In genomic region chr12:88388566-88389269, GRCh38 we compare ENCODE assay signal across 15 cellular contexts.
DNase-seq lines count a peak whose midpoint lies in the region; ATAC-seq and TF ChIP-seq lines count a peak whose summit lies in the region.
"Had no signal": no experiment of that assay in that cellular context is flagged by ENCODE, and none has a peak within 500 bp of the region (broad histone marks: within the 10 kb centered on the region; RNA-seq: fewer than 3 reads in every experiment).

No MANE protein-coding gene starts in this region.

- H3K4me1 ChIP-seq in neutrophil (ENCODE audit: control insufficient read depth in 1 of 2, insufficient read depth in 1 of 2, low read depth in 1 of 2, low read length in 1 of 2) (peaks cover 0 to 9% of the 10 kb centered on the region in 2 experiments), prostate gland (replicated peaks) (no peaks in the 10 kb centered on the region)
- H3K4me1 ChIP-seq: left lung, parathyroid adenoma, tibial artery had no signal

- TF ChIP-seq CTCF in neutrophil (IDR thresholded peaks at IDR 0.05) (no peak), prostate gland (IDR thresholded peaks at IDR 0.05) (no peak)

- H3K4me3 ChIP-seq in neutrophil (ENCODE audit: low read depth in 1 of 2, low read length in 1 of 2), result no peak overlapping the region
- no peak overlapping the region for H3K4me3 ChIP-seq in prostate gland
- H3K4me3 ChIP-seq: left lung, tibial artery had no signal

- 88% methylated on average over 2 of the region's 2 CpGs for WGBS in prostate gland

- H3K27me3 ChIP-seq in neutrophil (no peaks in the 10 kb centered on the region), prostate gland (replicated peaks; ENCODE audit: insufficient read depth) (no peaks in the 10 kb centered on the region)
- H3K27me3 ChIP-seq: foreskin keratinocyte, left lung, tibial artery had no signal

- TF ChIP-seq POLR2A in prostate gland (IDR thresholded peaks at IDR 0.05), result no peak

- ATAC-seq in GM18858 (IDR thresholded peaks at IDR 0.05; ENCODE audit: unreplicated experiment) (peak; percentile 51), HG02852 (IDR thresholded peaks at IDR 0.05; ENCODE audit: unreplicated experiment) (peak; percentile 52)
- ATAC-seq: foreskin keratinocyte, left lung had no signal

- DNase-seq in NOMO-1 treated with dmso at 0.1 percent for 144 hours (lab: John Stamatoyannopoulos, UW; ENCODE audit: unreplicated experiment) (peak; percentile 29), NCI-H446 (lab: John Stamatoyannopoulos, UW) (no peak), inferior parietal cortex (ENCODE audit: extremely low spot score) (no peak), prostate gland (ENCODE audit: low spot score) (no peak), ecto neural progenitor cell (ENCODE audit: low spot score) (no peak)
- DNase-seq: activated CD4-positive, CD25-positive, alpha-beta regulatory T cell treated with anti-CD3 and anti-CD28 coated beads, Interleukin-2, amount 50 U/mL, for 72 hours; cerebellar nuclear complex; left lung; SHP77; tibial artery had no signal

- H3K9me3 ChIP-seq in neutrophil (no peaks in the 10 kb centered on the region), prostate gland (no peaks in the 10 kb centered on the region)
- H3K9me3 ChIP-seq: tibial artery had no signal

- H3K36me3 ChIP-seq in neutrophil (no peaks in the 10 kb centered on the region), prostate gland (no peaks in the 10 kb centered on the region)
- H3K36me3 ChIP-seq: left lung, tibial artery had no signal

- intact Hi-C loops in prostate gland (cut with DNase I), result no loop called here

- peak overlapping the region; percentile 26 for H3K27ac ChIP-seq in neutrophil
- H3K27ac ChIP-seq in prostate gland, result no peak overlapping the region
- H3K27ac ChIP-seq: foreskin keratinocyte, left lung, parathyroid adenoma, tibial artery had no signal
